ENCODE assay signal across 25 cellular contexts in genomic region chr14:51445001-51445390, GRCh38.
"Had no signal": no experiment of that assay in that cellular context is flagged by ENCODE, and none has a peak within 500 bp of the region (broad histone marks: within the 10 kb centered on the region; RNA-seq: fewer than 3 reads in every experiment).

No MANE protein-coding gene starts in this region.

- H3K27ac ChIP-seq: ascending aorta, KMS-11 had no signal

- H3K9me3 Mint-ChIP-seq: activated B cell treated with CpG ODN at 0.5 μM for 24 hours; activated CD4-positive, alpha-beta T cell treated with anti-CD3 and anti-CD28 coated beads, Interleukin-2, amount 10 ng/mL, durations not matched to agents 24 days and 14 days; activated naive CD4-positive, alpha-beta T cell treated with anti-CD3 and anti-CD28 coated beads, Interleukin-2, amount 50 U/mL, for 72 hours; activated naive CD8-positive, alpha-beta T cell treated with anti-CD3 and anti-CD28 coated beads, Interleukin-2, amount 50 U/mL, for 24 hours; activated T-cell treated with anti-CD3 and anti-CD28 coated beads, Interleukin-2, amount 50 U/mL, for 24 hours; activated T-helper 1 cell treated with anti-CD3 and anti-CD28 coated beads, Interleukin-12 subunit alpha, Interleukin-12 subunit beta, Interleukin-2, Interleukin-4 antibody, amounts not matched to agents 30 ng/mL and 10 ng/mL and 1 ng/mL, durations not matched to agents 14 hours and 24 hours and 36 hours; T-helper 1 cell treated with Interleukin-12 subunit alpha and Interleukin-12 subunit beta and Interleukin-4 antibody, amounts not matched to agents 30 μg/mL and 1 μg/mL, for 36 hours had no signal

- H3K4me3 Mint-ChIP-seq: activated B cell treated with CpG ODN at 0.5 μM for 24 hours; activated CD4-positive, alpha-beta T cell treated with anti-CD3 and anti-CD28 coated beads, Interleukin-2, amount 10 ng/mL, durations not matched to agents 24 days and 14 days; activated CD8-positive, alpha-beta memory T cell treated with anti-CD3 and anti-CD28 coated beads, Interleukin-2, amount 10 ng/mL, durations not matched to agents 7 days and 5 days; activated naive CD8-positive, alpha-beta T cell treated with anti-CD3 and anti-CD28 coated beads, Interleukin-2, amount 50 U/mL, for 24 hours; activated T-cell treated with anti-CD3 and anti-CD28 coated beads, Interleukin-2, amount 50 U/mL, for 24 hours; activated T-helper 1 cell treated with anti-CD3 and anti-CD28 coated beads, Interleukin-12 subunit alpha, Interleukin-12 subunit beta, Interleukin-2, Interleukin-4 antibody, amounts not matched to agents 30 ng/mL and 10 ng/mL and 1 ng/mL, durations not matched to agents 14 hours and 24 hours and 36 hours; T-helper 1 cell treated with Interleukin-12 subunit alpha and Interleukin-12 subunit beta and Interleukin-4 antibody, amounts not matched to agents 30 μg/mL and 1 μg/mL, for 36 hours had no signal

- H3K9me3 ChIP-seq: ascending aorta had no signal

- H3K36me3 ChIP-seq: ascending aorta had no signal

- H3K27me3 ChIP-seq: ascending aorta had no signal

- H3K27ac Mint-ChIP-seq: activated B cell treated with CpG ODN at 0.5 μM for 24 hours; activated CD4-positive, alpha-beta T cell treated with anti-CD3 and anti-CD28 coated beads, Interleukin-2, amount 10 ng/mL, durations not matched to agents 24 days and 14 days; activated CD8-positive, alpha-beta memory T cell treated with anti-CD3 and anti-CD28 coated beads, Interleukin-2, amount 10 ng/mL, durations not matched to agents 7 days and 5 days; activated naive CD4-positive, alpha-beta T cell treated with anti-CD3 and anti-CD28 coated beads, Interleukin-2, amount 50 U/mL, for 72 hours; activated naive CD8-positive, alpha-beta T cell treated with anti-CD3 and anti-CD28 coated beads, Interleukin-2, amount 50 U/mL, for 24 hours; activated T-cell treated with anti-CD3 and anti-CD28 coated beads, Interleukin-2, amount 50 U/mL, for 24 hours; activated T-helper 1 cell treated with anti-CD3 and anti-CD28 coated beads, Interleukin-12 subunit alpha, Interleukin-12 subunit beta, Interleukin-2, Interleukin-4 antibody, amounts not matched to agents 30 ng/mL and 10 ng/mL and 1 ng/mL, durations not matched to agents 14 hours and 24 hours and 36 hours; T-helper 1 cell treated with Interleukin-12 subunit alpha and Interleukin-12 subunit beta and Interleukin-4 antibody, amounts not matched to agents 30 μg/mL and 1 μg/mL, for 36 hours had no signal

- H3K36me3 Mint-ChIP-seq: activated CD8-positive, alpha-beta memory T cell treated with anti-CD3 and anti-CD28 coated beads, Interleukin-2, amount 10 ng/mL, durations not matched to agents 7 days and 5 days; activated naive CD4-positive, alpha-beta T cell treated with anti-CD3 and anti-CD28 coated beads, Interleukin-2, amount 50 U/mL, for 72 hours had no signal

- H3K4me3 ChIP-seq: ascending aorta had no signal

- H3K4me1 Mint-ChIP-seq: activated B cell treated with CpG ODN at 0.5 μM for 24 hours; activated CD4-positive, alpha-beta T cell treated with anti-CD3 and anti-CD28 coated beads, Interleukin-2, amount 10 ng/mL, durations not matched to agents 24 days and 14 days; activated CD8-positive, alpha-beta memory T cell treated with anti-CD3 and anti-CD28 coated beads, Interleukin-2, amount 10 ng/mL, durations not matched to agents 7 days and 5 days; activated naive CD8-positive, alpha-beta T cell treated with anti-CD3 and anti-CD28 coated beads, Interleukin-2, amount 50 U/mL, for 24 hours had no signal

- ATAC-seq: activated CD8-positive, alpha-beta memory T cell treated with anti-CD3 and anti-CD28 coated beads, Interleukin-2, amount 10 ng/mL, durations not matched to agents 7 days and 5 days; activated naive CD4-positive, alpha-beta T cell treated with anti-CD3 and anti-CD28 coated beads, Interleukin-2, amount 50 U/mL, for 72 hours; activated naive CD8-positive, alpha-beta T cell treated with anti-CD3 and anti-CD28 coated beads, Interleukin-2, amount 50 U/mL, for 24 hours; Right ventricle myocardium inferior had no signal

- DNase-seq: activated B cell treated with CpG ODN at 0.5 μM for 24 hours; activated CD4-positive, alpha-beta T cell treated with anti-CD3 and anti-CD28 coated beads for 1 hour; activated CD4-positive, alpha-beta T cell treated with anti-CD3 and anti-CD28 coated beads, Interleukin-2, amount 10 ng/mL, durations not matched to agents 24 days and 14 days; activated CD4-positive, alpha-beta T cell treated with anti-CD3 and anti-CD28 coated beads, Interleukin-2, amount 50 U/mL, for 48 hours; activated CD8-positive, alpha-beta memory T cell treated with anti-CD3 and anti-CD28 coated beads, Interleukin-2, amount 10 ng/mL, durations not matched to agents 7 days and 5 days; activated effector memory CD4-positive, alpha-beta T cell treated with anti-CD3 and anti-CD28 coated beads, Interleukin-2, amount 50 U/mL, for 16 hours; activated naive CD4-positive, alpha-beta T cell treated with Interleukin-2 at 50 U/mL for 16 hours; activated naive CD8-positive, alpha-beta T cell treated with anti-CD3 and anti-CD28 coated beads, Interleukin-2, amount 50 U/mL, for 24 hours; activated T-cell treated with anti-CD3 and anti-CD28 coated beads, Interleukin-2, amount 50 U/mL, for 24 hours; amniotic stem cell; NCI-H1092; NCI-H1417; NCI-H1930; NCI-H2171; NCI-H2227 treated with DMSO at 0.1 percent for 48 hours; NCI-H510A; NCI-H82; RPMI8226; T-helper 9 cell had no signal
